15 cellular contexts compared by ENCODE assay signal in genomic region chr1:227891223-227891954, GRCh38. TPM values are rescaled to one million over a fixed set of nuclear protein-coding genes. Genes with fewer than 3 reads are reported as not detected.
DNase-seq lines count a peak whose midpoint lies in the region; ATAC-seq and TF ChIP-seq lines count a peak whose summit lies in the region.
"Had no signal": no experiment of that assay in that cellular context is flagged by ENCODE, and none has a peak within 500 bp of the region (broad histone marks: within the 10 kb centered on the region; RNA-seq: fewer than 3 reads in every experiment).

No MANE protein-coding gene starts in this region.

- DNase-seq in A172 (ENCODE audit: low spot score) (peak; percentile 68), HT-29 (ENCODE audit: low spot score) (peak; percentile 65), dorsolateral prefrontal cortex (peak in 6 of 10 donors; percentile 11 to 37 (median 24)), osteocyte (ENCODE audit: extremely low spot score, unreplicated experiment) (peak; percentile 80), superior temporal gyrus (ENCODE audit: extremely low spot score) (no peak), activated T-cell treated with anti-CD3 and anti-CD28 coated beads for 4 hours (no peak)
- DNase-seq: mesendoderm, MV-4-11, NCI-H524 had no signal

- no peaks in the 10 kb centered on the region for H3K27me3 Mint-ChIP-seq in osteocyte (ENCODE audit: unreplicated experiment)
- H3K27me3 Mint-ChIP-seq: activated T-helper 17 cell treated with anti-CD3 and anti-CD28 coated beads, Interleukin-2, amount 50 U/mL, for 72 hours had no signal

- TF ChIP-seq CTCF in dorsolateral prefrontal cortex (IDR thresholded peaks at IDR 0.05 in 54 of 56, conservative IDR thresholded peaks at IDR 0.05 in 2 of 56; ENCODE audit: low read depth in 1 of 56, partially characterized antibody in 56 of 56) (no peak), osteocyte (IDR thresholded peaks at IDR 0.05) (no peak)

- H3K36me3 Mint-ChIP-seq in osteocyte (ENCODE audit: unreplicated experiment): no peaks in the 10 kb centered on the region

- H3K4me3 Mint-ChIP-seq in osteocyte (ENCODE audit: unreplicated experiment): no peak overlapping the region
- H3K4me3 Mint-ChIP-seq: activated T-helper 17 cell treated with anti-CD3 and anti-CD28 coated beads, Interleukin-2, amount 50 U/mL, for 72 hours had no signal

- H3K4me1 Mint-ChIP-seq in osteocyte (ENCODE audit: unreplicated experiment): peaks cover 42% of the 10 kb centered on the region
- H3K4me1 Mint-ChIP-seq: activated T-helper 17 cell treated with anti-CD3 and anti-CD28 coated beads, Interleukin-2, amount 50 U/mL, for 72 hours had no signal

- H3K4me3 ChIP-seq in dorsolateral prefrontal cortex: no peak overlapping the region
- H3K4me3 ChIP-seq: BLaER1, breast epithelium, skin epidermis had no signal

- peaks cover 0 to 19% (median 3%) of the 10 kb centered on the region in 45 donors for H3K27me3 ChIP-seq in dorsolateral prefrontal cortex
- H3K27me3 ChIP-seq: BLaER1, breast epithelium had no signal

- no peaks in the 10 kb centered on the region for H3K9me3 Mint-ChIP-seq in osteocyte (ENCODE audit: unreplicated experiment)
- H3K9me3 Mint-ChIP-seq: activated T-helper 17 cell treated with anti-CD3 and anti-CD28 coated beads, Interleukin-2, amount 50 U/mL, for 72 hours had no signal

- no peak overlapping the region for H3K27ac Mint-ChIP-seq in osteocyte (ENCODE audit: unreplicated experiment)
- H3K27ac Mint-ChIP-seq: activated T-helper 17 cell treated with anti-CD3 and anti-CD28 coated beads, Interleukin-2, amount 50 U/mL, for 72 hours had no signal

- intact Hi-C loops in dorsolateral prefrontal cortex (cut with DNase I): no loop called here

- ATAC-seq in HG03432 (IDR thresholded peaks at IDR 0.05; ENCODE audit: unreplicated experiment) (no peak), HG03095 (IDR thresholded peaks at IDR 0.05; ENCODE audit: unreplicated experiment) (no peak)
- ATAC-seq: activated T-helper 17 cell treated with anti-CD3 and anti-CD28 coated beads, Interleukin-2, amount 50 U/mL, for 72 hours had no signal

- no peak overlapping the region for H3K27ac ChIP-seq in dorsolateral prefrontal cortex
- H3K27ac ChIP-seq: BLaER1, breast epithelium, skin epidermis had no signal

RNA-seq across cellular contexts. Expression of gene WNT9A, which starts 56.3 kb away (rescaled TPM):
- 23.7 and 25.8 TPM in 2 replicates for total RNA-seq in A172 (2014; rRNA removed; shearing (Covaris generic))
- not detected in 2 replicates for total RNA-seq in HT-29 (2014; rRNA removed; shearing (Covaris generic))
- total RNA-seq in dorsolateral prefrontal cortex (1 to 10 TPM in 72 of 120 experiments, under 1 TPM in 48; 0.24 to 3.3 (median 1.2) TPM), osteocyte (4.8 and 4.9 TPM in 2 replicates)

Comparison
In these comparisons a context has a peak if more than half of its experiments do, and no peak if none do; other contexts are left out.
1. DNase-seq: peak in A172 (single experiment), HT-29 (single experiment), dorsolateral prefrontal cortex (6 of 10) and osteocyte (single experiment); none in superior temporal gyrus (single experiment) and activated T-cell treated with anti-CD3 and anti-CD28 coated beads for 4 hours (single experiment).